ENCODE assay signal across 12 cellular contexts in the genomic region with DNA sequence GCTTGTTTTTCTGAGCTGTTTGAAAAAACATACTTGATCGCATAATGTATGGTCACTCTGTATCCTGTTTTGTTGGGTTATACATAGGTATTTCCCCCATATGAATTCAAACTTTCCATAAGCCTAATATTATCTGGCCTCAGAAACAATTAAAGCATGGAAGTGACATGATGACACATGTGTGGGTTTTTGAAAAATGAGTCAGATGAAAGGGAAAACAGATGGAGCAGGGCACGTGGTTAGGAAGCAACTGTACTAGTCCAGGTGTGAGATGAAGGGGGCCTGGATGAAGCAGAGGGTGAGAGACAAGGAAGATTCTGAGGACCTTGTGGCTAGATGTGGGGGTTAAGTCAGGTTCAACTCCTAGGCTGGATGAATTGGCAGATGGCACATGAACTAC.
DNase-seq lines count a peak whose midpoint lies in the region; TF ChIP-seq lines count a peak whose summit lies in the region.
"Had no signal": no experiment of that assay in that cellular context is flagged by ENCODE, and none has a peak within 500 bp of the region (broad histone marks: within the 10 kb centered on the region; RNA-seq: fewer than 3 reads in every experiment).

No MANE protein-coding gene starts in this region.

- H3K14ac ChIP-seq in H9 (ENCODE audit: insufficient read depth, low read length): no peak overlapping the region

- H2AFZ ChIP-seq in H9 (ENCODE audit: low read length): no peak overlapping the region
- H2AFZ ChIP-seq in SK-N-SH (ENCODE audit: low read depth): no peak overlapping the region
- no peak overlapping the region for H2AFZ ChIP-seq in fibroblast of lung (ENCODE audit: low read length)

- H4K8ac ChIP-seq in H9 (replicated peaks; ENCODE audit: insufficient read length, low read depth, low read length): no peak overlapping the region

- H2BK20ac ChIP-seq in H9 (ENCODE audit: low read depth, low read length, poor library complexity, severe bottlenecking): no peak overlapping the region

- no peak overlapping the region for H3K4me2 ChIP-seq in H9 (ENCODE audit: insufficient read depth, insufficient read length, low read length)
- 0 out of 2 replicates have a peak overlapping the region, but pooled peaks have one; percentile 40 for H3K4me2 ChIP-seq in SK-N-SH
- H3K4me2 ChIP-seq in fibroblast of lung (ENCODE audit: extremely low read depth, insufficient read depth, low read length): no peak overlapping the region

- H3K4me1 Mint-ChIP-seq in H9: peaks cover 3 to 4% of the 10 kb centered on the region in 2 experiments

- H3K4me3 ChIP-seq in SK-N-SH (ENCODE audit: low read depth in 2 of 2, low read length in 1 of 2) (no peak overlapping the region), fibroblast of lung (replicated peaks in 1 of 4; ENCODE audit: control extremely low read depth in 1 of 4, insufficient read depth in 1 of 4, low read depth in 3 of 4, low read length in 4 of 4) (no peak overlapping the region)
- H3K4me3 ChIP-seq: coronary artery had no signal

- H3K27me3 Mint-ChIP-seq in H9 (ENCODE audit: low read depth): no peaks in the 10 kb centered on the region; the same call in 1 of the 2 replicates
- H3K27me3 Mint-ChIP-seq: activated CD4-positive, alpha-beta memory T cell treated with anti-CD3 and anti-CD28 coated beads for 36 hours had no signal

- no CpG with 5 or more reads among the region's 2 CpGs for WGBS in H9 (ENCODE audit: extremely low coverage, insufficient read length, low lambda C conversion rate)
- 47% methylated on average over 2 of the region's 2 CpGs for WGBS in SK-N-SH (ENCODE audit: low lambda C conversion rate)

- no peak overlapping the region for H2AK5ac ChIP-seq in H9 (ENCODE audit: insufficient read length, low read length)

- H3K27me3 ChIP-seq in H9 (ENCODE audit: insufficient read depth, low read length) (no peaks in the 10 kb centered on the region), SK-N-SH (ENCODE audit: insufficient read depth) (no peaks in the 10 kb centered on the region), fibroblast of lung (ENCODE audit: control insufficient read depth, insufficient read depth, low read length) (no peaks in the 10 kb centered on the region)

- H3T11ph ChIP-seq in H9 (ENCODE audit: low read length): no peak overlapping the region

- POLR2A ChIA-PET in SK-N-SH (lab: Yijun Ruan, JAX): no interaction called here

- no peaks in the 10 kb centered on the region for H3K79me2 ChIP-seq in H9 (ENCODE audit: insufficient read depth, low read length)
- H3K79me2 ChIP-seq in SK-N-SH (ENCODE audit: insufficient read depth): no peaks in the 10 kb centered on the region
- no peaks in the 10 kb centered on the region for H3K79me2 ChIP-seq in fibroblast of lung (ENCODE audit: control insufficient read depth, insufficient read depth, low read length)

- H3K9ac ChIP-seq in H9 (ENCODE audit: extremely low read depth, insufficient read length, low read length): no peak overlapping the region
- no peak overlapping the region for H3K9ac ChIP-seq in SK-N-SH
- no peak overlapping the region for H3K9ac ChIP-seq in fibroblast of lung (ENCODE audit: insufficient read depth, low read length)

- H4K5ac ChIP-seq in H9 (ENCODE audit: insufficient read length, low read depth, low read length): no peak overlapping the region

- H3K4ac ChIP-seq in H9 (ENCODE audit: low read depth, low read length): no peak overlapping the region

- no peak overlapping the region for H3K23ac ChIP-seq in H9 (ENCODE audit: insufficient read length, low read depth, low read length)

- H3K56ac ChIP-seq in H9 (ENCODE audit: insufficient read length, low read depth, low read length): no peak overlapping the region

- no peak for TF ChIP-seq EP300 in SK-N-SH (IDR thresholded peaks at IDR 0.05; ENCODE audit: borderline replicate concordance in 1 of 2, low read depth in 1 of 2, low read length in 1 of 2)

- no peak for TF ChIP-seq RAD21 in SK-N-SH (IDR thresholded peaks at IDR 0.05; ENCODE audit: low read length)

- no peaks in the 10 kb centered on the region for H3K9me2 ChIP-seq in SK-N-SH

- H3K27ac Mint-ChIP-seq in H9: peak overlapping the region in 2 of 3 experiments; percentile 16 to 67; a peak in 5 of 7 replicates
- H3K27ac Mint-ChIP-seq: activated CD4-positive, alpha-beta memory T cell treated with anti-CD3 and anti-CD28 coated beads for 36 hours had no signal

- no peaks in the 10 kb centered on the region for H3K23me2 ChIP-seq in H9 (ENCODE audit: insufficient read length, low read depth, low read length, poor library complexity, severe bottlenecking)

- peak; percentile 47 for DNase-seq in A172 (ENCODE audit: low spot score)
- DNase-seq in H9: no peak
- no peak for DNase-seq in SK-N-SH
- peak; percentile 22 to 72 for DNase-seq in fibroblast of lung (ENCODE audit: low read depth in 2 of 2)
- no peak for DNase-seq in NCI-H2081 treated with DMSO at 0.1 percent for 48 hours (lab: John Stamatoyannopoulos, UW)
- DNase-seq in activated naive CD4-positive, alpha-beta T cell treated with Interleukin-2 at 50 U/mL for 16 hours: no peak
- DNase-seq in stimulated activated CD4-positive, alpha-beta T cell treated with anti-CD3 and anti-CD28 coated beads, Interleukin-1b, Interleukin-23, amount 100 ng/mL, for 48 hours: no peak
- no peak for DNase-seq in activated CD4-positive, alpha-beta T cell treated with anti-CD3 and anti-CD28 coated beads for 1 hour
- DNase-seq: activated CD4-positive, alpha-beta memory T cell treated with anti-CD3 and anti-CD28 coated beads for 36 hours; C1 segment of cervical spinal cord; retina had no signal

- no peaks in the 10 kb centered on the region for H3K9me3 Mint-ChIP-seq in H9
- H3K9me3 Mint-ChIP-seq: activated CD4-positive, alpha-beta memory T cell treated with anti-CD3 and anti-CD28 coated beads for 36 hours had no signal

- no peak overlapping the region for H4K91ac ChIP-seq in H9 (ENCODE audit: insufficient read length, low read depth, low read length)

- H3K79me1 ChIP-seq in H9 (ENCODE audit: insufficient read depth, low read depth, low read length, poor library complexity, severe bottlenecking): peaks cover 3% of the 10 kb centered on the region

- H3K27ac ChIP-seq in H9 (ENCODE audit: insufficient read length, low read depth, low read length) (no peak overlapping the region), SK-N-SH (ENCODE audit: low read depth in 2 of 2, low read length in 1 of 2) (no peak overlapping the region; a peak in 1 of 4 replicates), fibroblast of lung (ENCODE audit: insufficient read depth, low read length) (no peak overlapping the region)
- H3K27ac ChIP-seq: coronary artery had no signal

- no peak overlapping the region for H3K18ac ChIP-seq in H9 (ENCODE audit: insufficient read length, low read depth, low read length)

- H2BK120ac ChIP-seq in H9 (ENCODE audit: low read depth, low read length, poor library complexity, severe bottlenecking): no peak overlapping the region

- TF ChIP-seq CTCF in H9 (conservative IDR thresholded peaks at IDR 0.05) (no peak), SK-N-SH (IDR thresholded peaks at IDR 0.05) (no peak), fibroblast of lung (conservative IDR thresholded peaks at IDR 0.05 in 1 of 2, IDR thresholded peaks at IDR 0.05 in 1 of 2; ENCODE audit: low read depth in 1 of 2, low read length in 2 of 2) (no peak)

- no peak overlapping the region for H2BK12ac ChIP-seq in H9 (ENCODE audit: insufficient read length, low read depth, low read length)

- H3K9me3 ChIP-seq in H9 (ENCODE audit: control insufficient read depth, low read depth, low read length) (no peaks in the 10 kb centered on the region), SK-N-SH (no peaks in the 10 kb centered on the region), fibroblast of lung (ENCODE audit: control insufficient read depth, insufficient read depth, low read depth, low read length) (no peaks in the 10 kb centered on the region)

- H3K36me3 Mint-ChIP-seq in H9 (ENCODE audit: insufficient read depth in 1 of 3, low read depth in 3 of 3): peaks cover 15 to 56% (median 27%) of the 10 kb centered on the region in 3 experiments; a peak in 5 of 7 replicates
- H3K36me3 Mint-ChIP-seq: activated CD4-positive, alpha-beta memory T cell treated with anti-CD3 and anti-CD28 coated beads for 36 hours had no signal

- CTCF ChIA-PET in SK-N-SH (lab: Yijun Ruan, JAX): no interaction called here

- H3K36me3 ChIP-seq in SK-N-SH (replicated peaks in 1 of 2; ENCODE audit: control insufficient read depth in 1 of 2, insufficient read depth in 2 of 2, low read length in 1 of 2) (peaks cover 0 to 8% of the 10 kb centered on the region in 2 experiments), fibroblast of lung (ENCODE audit: control insufficient read depth, insufficient read depth, low read length) (no peaks in the 10 kb centered on the region)

- no peak overlapping the region for H2BK5ac ChIP-seq in H9 (ENCODE audit: insufficient read length, low read length)

- no peaks in the 10 kb centered on the region for H3K4me1 ChIP-seq in H9 (ENCODE audit: insufficient read depth, low read length)
- H3K4me1 ChIP-seq in SK-N-SH (ENCODE audit: control insufficient read depth in 1 of 2, insufficient read depth in 2 of 2, low read depth in 1 of 2, low read length in 1 of 2): peaks cover under 1 to 19% of the 10 kb centered on the region in 2 experiments; a peak in 3 of 4 replicates
- H3K4me1 ChIP-seq in fibroblast of lung (ENCODE audit: control insufficient read depth, extremely low read depth, insufficient read depth, low read length): no peaks in the 10 kb centered on the region

- H3F3A ChIP-seq in SK-N-SH (replicated peaks; ENCODE audit: insufficient read depth): no peaks in the 10 kb centered on the region

- H2BK15ac ChIP-seq in H9 (ENCODE audit: low read depth, low read length): no peak overlapping the region

- H3K4me3 Mint-ChIP-seq in H9: no peak overlapping the region
- H3K4me3 Mint-ChIP-seq: activated CD4-positive, alpha-beta memory T cell treated with anti-CD3 and anti-CD28 coated beads for 36 hours had no signal

- H4K20me1 ChIP-seq in H9 (ENCODE audit: control insufficient read depth, insufficient read depth, insufficient read length) (no peaks in the 10 kb centered on the region), SK-N-SH (ENCODE audit: insufficient read depth) (no peaks in the 10 kb centered on the region), fibroblast of lung (ENCODE audit: control insufficient read depth, extremely low read depth, insufficient read depth, low read length) (no peaks in the 10 kb centered on the region)

TF ChIP-seq in SK-N-SH, 30 proteins besides CTCF, POLR2A, EP300 and RAD21 (continues in another document):
- TF ChIP-seq, protein P1, sequence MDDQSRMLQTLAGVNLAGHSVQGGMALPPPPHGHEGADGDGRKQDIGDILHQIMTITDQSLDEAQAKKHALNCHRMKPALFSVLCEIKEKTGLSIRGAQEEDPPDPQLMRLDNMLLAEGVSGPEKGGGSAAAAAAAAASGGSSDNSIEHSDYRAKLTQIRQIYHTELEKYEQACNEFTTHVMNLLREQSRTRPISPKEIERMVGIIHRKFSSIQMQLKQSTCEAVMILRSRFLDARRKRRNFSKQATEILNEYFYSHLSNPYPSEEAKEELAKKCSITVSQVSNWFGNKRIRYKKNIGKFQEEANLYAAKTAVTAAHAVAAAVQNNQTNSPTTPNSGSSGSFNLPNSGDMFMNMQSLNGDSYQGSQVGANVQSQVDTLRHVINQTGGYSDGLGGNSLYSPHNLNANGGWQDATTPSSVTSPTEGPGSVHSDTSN (IDR thresholded peaks at IDR 0.05): peak; percentile 73
- TF ChIP-seq YY1 (IDR thresholded peaks at IDR 0.05; ENCODE audit: low read depth) (no peak), GABPA (IDR thresholded peaks at IDR 0.05; ENCODE audit: low read depth) (no peak)

Comparison
In these comparisons a context has a peak if more than half of its experiments do, and no peak if none do; other contexts are left out.
1. DNase-seq: peak in A172 (single experiment) and fibroblast of lung (2 of 2); none in H9 (single experiment), SK-N-SH (single experiment), NCI-H2081 treated with DMSO at 0.1 percent for 48 hours (single experiment), activated naive CD4-positive, alpha-beta T cell treated with Interleukin-2 at 50 U/mL for 16 hours (single experiment), stimulated activated CD4-positive, alpha-beta T cell treated with anti-CD3 and anti-CD28 coated beads, Interleukin-1b, Interleukin-23, amount 100 ng/mL, for 48 hours (single experiment) and activated CD4-positive, alpha-beta T cell treated with anti-CD3 and anti-CD28 coated beads for 1 hour (single experiment).